In genomic region chr11:65781152-65781961, GRCh38 we compare ENCODE assay signal across 8 cellular contexts. TPM values are rescaled to one million over a fixed set of nuclear protein-coding genes. Genes with fewer than 3 reads are reported as not detected.
A peak's percentile ranks its signal among the peaks of the same experiment; 100 is the strongest.
DNase-seq lines count a peak whose midpoint lies in the region; ATAC-seq and TF ChIP-seq lines count a peak whose summit lies in the region.

No MANE protein-coding gene starts in this region.

- H3K4me3 Mint-ChIP-seq in T-cell = peak overlapping the region; percentile 29 to 55 (median 47)

- TF ChIP-seq CTCF in GM12865 (IDR thresholded peaks at IDR 0.05; ENCODE audit: insufficient read depth, low read depth, low read length, missing control alignments) (peak; percentile 25), parathyroid adenoma (IDR thresholded peaks at IDR 0.05) (no peak)

- CTCF ChIA-PET in T-cell (lab: Charles Lee) = interaction anchor here in 1 of 2 donors (1.2 to 1.8 kb wide), 4 partner anchors 37 to 159 kb away, joined by 3 to 13 read pairs (median 8); partner anchors contain the start of genes KAT5 and MUS81

- H3K27ac Mint-ChIP-seq in T-cell = no peak overlapping the region

- H3K9me3 ChIP-seq in parathyroid adenoma (ENCODE audit: control insufficient read depth, low read length) = no peaks in the 10 kb centered on the region

- peak overlapping the region; percentile 37 for H3K9ac ChIP-seq in parathyroid adenoma

- H3K27me3 Mint-ChIP-seq in T-cell = peaks cover 8 to 10% of the 10 kb centered on the region in 2 donors

- no peaks in the 10 kb centered on the region for H3K9me3 Mint-ChIP-seq in T-cell

- H3K36me3 ChIP-seq in ACC112 (ENCODE audit: insufficient read depth, low read length) = peaks cover 7% of the 10 kb centered on the region; the same call in 1 of the 2 replicates
- no peaks in the 10 kb centered on the region for H3K36me3 ChIP-seq in parathyroid adenoma (ENCODE audit: control insufficient read depth, insufficient read depth, low read length)

- ATAC-seq in HG02884 (IDR thresholded peaks at IDR 0.05; ENCODE audit: unreplicated experiment) (peak; percentile 46), T-cell (replicated peaks in 1 of 4) (peak; percentile 50 to 59 (median 55)), GM21367 (IDR thresholded peaks at IDR 0.05; ENCODE audit: unreplicated experiment) (no peak)

- H3K27me3 ChIP-seq in ACC112 (ENCODE audit: insufficient read depth, low read length) (peaks cover 14% of the 10 kb centered on the region), parathyroid adenoma (ENCODE audit: control insufficient read depth, insufficient read depth, low read length) (no peaks in the 10 kb centered on the region)

- H3K27ac ChIP-seq in ACC112 (ENCODE audit: low read depth, low read length) (no peak overlapping the region), parathyroid adenoma (peak overlapping the region; percentile 88)

- H3K4me3 ChIP-seq in ACC112 (ENCODE audit: low read depth, low read length) (peak overlapping the region; percentile 83), GM12865 (ENCODE audit: low read depth, low read length) (peak overlapping the region; percentile 40), parathyroid adenoma (ENCODE audit: low read depth, low read length) (peak overlapping the region; percentile 47)

- H2AFZ ChIP-seq in ACC112 (ENCODE audit: low read length, unreplicated experiment) = peak overlapping the region; percentile 54
- peak overlapping the region; percentile 73 for H2AFZ ChIP-seq in parathyroid adenoma

- POLR2A ChIA-PET in T-cell (lab: Charles Lee) = no interaction called here

- H3K4me1 ChIP-seq in ACC112 (ENCODE audit: control insufficient read depth, insufficient read depth, low read length, unreplicated experiment) (peaks cover 13% of the 10 kb centered on the region), parathyroid adenoma (peaks cover 4% of the 10 kb centered on the region)

- DNase-seq in GM12865 (ENCODE audit: low read depth) = no peak
- DNase-seq in T-cell = no peak
- DNase-seq in foreskin melanocyte = peak; percentile 45
- DNase-seq in stimulated activated CD4-positive, alpha-beta T cell treated with anti-CD3 and anti-CD28 coated beads, Interleukin-4, amount 100 ng/mL, for 4 hours = no peak

- H3K4me2 ChIP-seq in parathyroid adenoma (ENCODE audit: low read length) = peak overlapping the region; percentile 66

- H3K79me2 ChIP-seq in ACC112 (ENCODE audit: control insufficient read depth, insufficient read depth, low read length, unreplicated experiment) (peaks cover 28% of the 10 kb centered on the region), parathyroid adenoma (no peaks in the 10 kb centered on the region)

- no peaks in the 10 kb centered on the region for H3K36me3 Mint-ChIP-seq in T-cell

- H3K4me1 Mint-ChIP-seq in T-cell = peaks cover 17 to 29% (median 27%) of the 10 kb centered on the region in 3 donors

RNA-seq across cellular contexts. Expression of gene AP5B1, which starts 0.6 kb away (rescaled TPM):
- total RNA-seq in T-cell = 10 to 100 TPM; 17.7 to 31.6 (median 30.1) TPM

RNA-seq across cellular contexts. Expression of gene OVOL1, which starts 5.5 kb away (rescaled TPM):
- total RNA-seq in T-cell = under 1 TPM in 2 of 5 donors, not detected in 3; 0.12 to 0.13 TPM

RNA-seq across cellular contexts. Expression of gene SNX32, which starts 52.4 kb away (rescaled TPM):
- 1 to 10 TPM in 4 of 5 donors, under 1 TPM in 1; 0.26 to 1.4 (median 1.2) TPM for total RNA-seq in T-cell
